Comparison of ENCODE assay signal across 18 cellular contexts in the genomic region with DNA sequence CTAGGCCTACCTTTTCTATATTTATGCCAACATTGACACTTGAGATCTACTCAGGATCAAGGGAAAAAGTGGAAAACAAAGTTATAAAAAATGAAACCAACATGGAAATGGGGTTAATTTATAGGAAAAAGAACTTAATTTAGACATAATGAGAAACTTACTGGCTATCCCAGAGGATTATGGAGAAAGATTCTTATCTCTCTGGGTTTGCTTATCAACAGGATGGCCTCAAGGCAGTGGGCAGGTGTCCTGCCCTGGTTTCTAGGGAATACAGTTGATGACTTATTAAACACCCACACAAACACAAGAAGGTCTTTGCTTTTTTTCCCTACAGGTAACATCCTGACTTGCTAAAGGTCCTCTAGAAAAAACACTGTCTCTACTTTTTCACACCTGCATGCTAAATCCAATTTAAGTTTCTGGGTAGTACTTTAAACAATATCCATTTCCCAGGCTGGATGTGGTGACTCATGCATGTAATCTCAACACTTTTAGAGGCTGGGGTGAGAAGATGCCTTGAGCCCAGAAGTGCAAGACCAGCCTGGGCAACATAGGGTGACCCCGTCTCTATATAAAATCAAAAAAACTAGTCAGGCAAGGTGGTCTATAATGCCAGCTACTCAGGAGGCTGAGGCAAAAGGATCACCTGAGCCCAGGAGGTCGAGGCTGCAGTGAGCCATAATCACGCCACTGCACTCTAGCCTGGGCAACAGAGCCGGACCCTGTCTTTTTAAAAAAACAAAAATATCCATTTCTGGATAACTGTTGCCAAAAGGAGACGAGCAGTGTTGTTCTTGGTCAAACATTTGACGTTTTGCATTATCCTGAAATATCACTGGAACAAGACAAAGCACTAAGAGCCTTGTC. TPM values are rescaled to one million over a fixed set of nuclear protein-coding genes. Genes with fewer than 3 reads are reported as not detected.
"Had no signal": no experiment of that assay in that cellular context is flagged by ENCODE, and none has a peak within 500 bp of the region (broad histone marks: within the 10 kb centered on the region; RNA-seq: fewer than 3 reads in every experiment).

No MANE protein-coding gene starts in this region.

- H3K36me3 ChIP-seq: adrenal gland, right lobe of liver, suprapubic skin had no signal

- H3K4me3 Mint-ChIP-seq: activated T-cell treated with anti-CD3 and anti-CD28 coated beads, Interleukin-2, amount 50 U/mL, for 72 hours; dendritic cell treated with granulocyte-macrophage colony-stimulating factor and Interleukin-4, amounts not matched to agents 40 ng/mL and 50 ng/mL, for 4 days; natural killer cell; stimulated activated naive CD8-positive, alpha-beta T cell treated with anti-CD3 and anti-CD28 coated beads, Interleukin-15, amount 100 ng/mL, for 72 hours had no signal

- H3K4me1 ChIP-seq: adrenal gland had no signal

- H3K4me3 ChIP-seq: adrenal gland, right lobe of liver, suprapubic skin had no signal

- H3K27me3 ChIP-seq: adrenal gland, right lobe of liver, suprapubic skin had no signal

- H3K27ac Mint-ChIP-seq: activated naive CD4-positive, alpha-beta T cell treated with anti-CD3 and anti-CD28 coated beads, Interleukin-2, amount 50 U/mL, for 72 hours; activated T-cell treated with anti-CD3 and anti-CD28 coated beads, Interleukin-2, amount 50 U/mL, for 72 hours; dendritic cell treated with granulocyte-macrophage colony-stimulating factor and Interleukin-4, amounts not matched to agents 40 ng/mL and 50 ng/mL, for 4 days; natural killer cell; stimulated activated naive CD8-positive, alpha-beta T cell treated with anti-CD3 and anti-CD28 coated beads, Interleukin-15, amount 100 ng/mL, for 72 hours had no signal

- H3K9me3 Mint-ChIP-seq: activated T-cell treated with anti-CD3 and anti-CD28 coated beads, Interleukin-2, amount 50 U/mL, for 72 hours; dendritic cell treated with granulocyte-macrophage colony-stimulating factor and Interleukin-4, amounts not matched to agents 40 ng/mL and 50 ng/mL, for 4 days had no signal

- H3K9me3 ChIP-seq: adrenal gland, right lobe of liver, suprapubic skin had no signal

- H3K9ac ChIP-seq: parathyroid adenoma had no signal

- ATAC-seq: activated naive CD4-positive, alpha-beta T cell treated with anti-CD3 and anti-CD28 coated beads, Interleukin-2, amount 50 U/mL, for 72 hours; activated T-cell treated with anti-CD3 and anti-CD28 coated beads, Interleukin-2, amount 50 U/mL, for 72 hours; natural killer cell; right lobe of liver; stimulated activated naive CD8-positive, alpha-beta T cell treated with anti-CD3 and anti-CD28 coated beads, Interleukin-15, amount 100 ng/mL, for 72 hours had no signal

- DNase-seq: activated CD4-positive, alpha-beta T cell treated with anti-CD3 and anti-CD28 coated beads for 1 hour; activated effector memory CD4-positive, alpha-beta T cell treated with anti-CD3 and anti-CD28 coated beads, Interleukin-2, amount 50 U/mL, for 16 hours; activated T-cell treated with anti-CD3 and anti-CD28 coated beads, Interleukin-2, amount 50 U/mL, for 72 hours; adrenal gland; effector memory CD4-positive, alpha-beta T cell; natural killer cell; right lobe of liver; small intestine; stimulated activated CD4-positive, alpha-beta T cell treated with anti-CD3 and anti-CD28 coated beads, Interleukin-15, amount 100 ng/mL, for 24 hours; stimulated activated CD4-positive, alpha-beta T cell treated with anti-CD3 and anti-CD28 coated beads, Interleukin-2, amount 100 ng/mL, for 48 hours; stimulated activated naive CD8-positive, alpha-beta T cell treated with anti-CD3 and anti-CD28 coated beads, Interleukin-15, amount 100 ng/mL, for 72 hours; trophoblast cell had no signal

- H3K27ac ChIP-seq: adrenal gland, parathyroid adenoma, right lobe of liver, suprapubic skin had no signal

- H3K79me2 ChIP-seq: parathyroid adenoma had no signal

- FAIRE-seq: astrocyte, small intestine had no signal

RNA-seq across cellular contexts. Expression of a gene that starts 6.6 kb away (rescaled TPM):
- total RNA-seq: activated CD8-positive, alpha-beta memory T cell treated with anti-CD3 and anti-CD28 coated beads for 36 hours; activated naive CD4-positive, alpha-beta T cell treated with anti-CD3 and anti-CD28 coated beads, Interleukin-2, amount 50 U/mL, for 72 hours had no signal
